ENCODE assay signal across 1 cellular context in the genomic region with DNA sequence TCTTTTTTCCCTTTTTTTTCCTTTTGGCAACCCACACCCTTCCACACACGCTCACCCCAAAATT.
TF ChIP-seq lines count a peak whose summit lies in the region.

A gene (plus strand): TSS at position 21 of the 64 bp plus-strand sequence. CDS start 197 bp downstream, outside the sequence.

TF ChIP-seq in HepG2, 621 proteins besides CTCF, POLR2A, EP300 and RAD21 (continued from another document):
- TF ChIP-seq TEAD2 (CRISPR knock-in tag; IDR thresholded peaks at IDR 0.05) (no peak), NAIF1 (CRISPR knock-in tag; IDR thresholded peaks at IDR 0.05; ENCODE audit: borderline replicate concordance) (no peak), ZNF768 (CRISPR knock-in tag; IDR thresholded peaks at IDR 0.05) (no peak), KAT8 (CRISPR knock-in tag; IDR thresholded peaks at IDR 0.05) (no peak), ZNF564 (CRISPR knock-in tag; IDR thresholded peaks at IDR 0.05) (no peak), MBD4 (IDR thresholded peaks at IDR 0.05; ENCODE audit: borderline replicate concordance, low read length) (no peak), KLF6 (CRISPR knock-in tag; IDR thresholded peaks at IDR 0.05) (no peak), ZNF207 (IDR thresholded peaks at IDR 0.05; ENCODE audit: borderline replicate concordance) (no peak), NCOA1 (CRISPR knock-in tag; IDR thresholded peaks at IDR 0.05) (no peak), SP1 (IDR thresholded peaks at IDR 0.05) (no peak), SP1 (CRISPR knock-in tag; IDR thresholded peaks at IDR 0.05) (no peak)
- TF ChIP-seq, protein P1, sequence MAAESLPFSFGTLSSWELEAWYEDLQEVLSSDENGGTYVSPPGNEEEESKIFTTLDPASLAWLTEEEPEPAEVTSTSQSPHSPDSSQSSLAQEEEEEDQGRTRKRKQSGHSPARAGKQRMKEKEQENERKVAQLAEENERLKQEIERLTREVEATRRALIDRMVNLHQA (CRISPR knock-in tag; IDR thresholded peaks at IDR 0.05): no peak
- TF ChIP-seq, protein P2, sequence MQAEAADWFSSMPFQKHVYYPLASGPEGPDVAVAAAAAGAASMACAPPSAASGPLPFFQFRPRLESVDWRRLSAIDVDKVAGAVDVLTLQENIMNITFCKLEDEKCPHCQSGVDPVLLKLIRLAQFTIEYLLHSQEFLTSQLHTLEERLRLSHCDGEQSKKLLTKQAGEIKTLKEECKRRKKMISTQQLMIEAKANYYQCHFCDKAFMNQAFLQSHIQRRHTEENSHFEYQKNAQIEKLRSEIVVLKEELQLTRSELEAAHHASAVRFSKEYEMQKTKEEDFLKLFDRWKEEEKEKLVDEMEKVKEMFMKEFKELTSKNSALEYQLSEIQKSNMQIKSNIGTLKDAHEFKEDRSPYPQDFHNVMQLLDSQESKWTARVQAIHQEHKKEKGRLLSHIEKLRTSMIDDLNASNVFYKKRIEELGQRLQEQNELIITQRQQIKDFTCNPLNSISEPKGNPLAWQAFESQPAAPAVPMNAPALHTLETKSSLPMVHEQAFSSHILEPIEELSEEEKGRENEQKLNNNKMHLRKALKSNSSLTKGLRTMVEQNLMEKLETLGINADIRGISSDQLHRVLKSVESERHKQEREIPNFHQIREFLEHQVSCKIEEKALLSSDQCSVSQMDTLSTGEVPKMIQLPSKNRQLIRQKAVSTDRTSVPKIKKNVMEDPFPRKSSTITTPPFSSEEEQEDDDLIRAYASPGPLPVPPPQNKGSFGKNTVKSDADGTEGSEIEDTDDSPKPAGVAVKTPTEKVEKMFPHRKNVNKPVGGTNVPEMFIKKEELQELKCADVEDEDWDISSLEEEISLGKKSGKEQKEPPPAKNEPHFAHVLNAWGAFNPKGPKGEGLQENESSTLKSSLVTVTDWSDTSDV (CRISPR knock-in tag; IDR thresholded peaks at IDR 0.05): no peak
- TF ChIP-seq, protein P3, sequence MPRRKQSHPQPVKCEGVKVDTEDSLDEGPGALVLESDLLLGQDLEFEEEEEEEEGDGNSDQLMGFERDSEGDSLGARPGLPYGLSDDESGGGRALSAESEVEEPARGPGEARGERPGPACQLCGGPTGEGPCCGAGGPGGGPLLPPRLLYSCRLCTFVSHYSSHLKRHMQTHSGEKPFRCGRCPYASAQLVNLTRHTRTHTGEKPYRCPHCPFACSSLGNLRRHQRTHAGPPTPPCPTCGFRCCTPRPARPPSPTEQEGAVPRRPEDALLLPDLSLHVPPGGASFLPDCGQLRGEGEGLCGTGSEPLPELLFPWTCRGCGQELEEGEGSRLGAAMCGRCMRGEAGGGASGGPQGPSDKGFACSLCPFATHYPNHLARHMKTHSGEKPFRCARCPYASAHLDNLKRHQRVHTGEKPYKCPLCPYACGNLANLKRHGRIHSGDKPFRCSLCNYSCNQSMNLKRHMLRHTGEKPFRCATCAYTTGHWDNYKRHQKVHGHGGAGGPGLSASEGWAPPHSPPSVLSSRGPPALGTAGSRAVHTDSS (CRISPR knock-in tag; conservative IDR thresholded peaks at IDR 0.05): no peak
- TF ChIP-seq, protein P4, sequence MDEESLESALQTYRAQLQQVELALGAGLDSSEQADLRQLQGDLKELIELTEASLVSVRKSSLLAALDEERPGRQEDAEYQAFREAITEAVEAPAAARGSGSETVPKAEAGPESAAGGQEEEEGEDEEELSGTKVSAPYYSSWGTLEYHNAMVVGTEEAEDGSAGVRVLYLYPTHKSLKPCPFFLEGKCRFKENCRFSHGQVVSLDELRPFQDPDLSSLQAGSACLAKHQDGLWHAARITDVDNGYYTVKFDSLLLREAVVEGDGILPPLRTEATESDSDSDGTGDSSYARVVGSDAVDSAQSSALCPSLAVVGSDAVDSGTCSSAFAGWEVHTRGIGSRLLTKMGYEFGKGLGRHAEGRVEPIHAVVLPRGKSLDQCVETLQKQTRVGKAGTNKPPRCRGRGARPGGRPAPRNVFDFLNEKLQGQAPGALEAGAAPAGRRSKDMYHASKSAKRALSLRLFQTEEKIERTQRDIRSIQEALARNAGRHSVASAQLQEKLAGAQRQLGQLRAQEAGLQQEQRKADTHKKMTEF (CRISPR knock-in tag; IDR thresholded peaks at IDR 0.05): no peak
